In genomic region chr21:29185172-29185571, GRCh38 we compare ENCODE assay signal across 1 cellular context.
TF ChIP-seq lines count a peak whose summit lies in the region.

No MANE protein-coding gene starts in this region.

TF ChIP-seq in HepG2, 621 proteins besides CTCF, POLR2A, EP300 and RAD21 (continued from another document):
- TF ChIP-seq GATAD1 (CRISPR knock-in tag; IDR thresholded peaks at IDR 0.05): no peak
